25 cellular contexts compared by ENCODE assay signal in genomic region chr16:47861999-47862398, GRCh38.
"Had no signal": no experiment of that assay in that cellular context is flagged by ENCODE, and none has a peak within 500 bp of the region (broad histone marks: within the 10 kb centered on the region; RNA-seq: fewer than 3 reads in every experiment).

No MANE protein-coding gene starts in this region.

- ATAC-seq: esophagus mucosa; gastroesophageal sphincter; left ventricle myocardium superior; lower lobe of right lung; naive thymus-derived CD4-positive, alpha-beta T cell; right lobe of liver; stimulated activated naive CD8-positive, alpha-beta T cell treated with anti-CD3 and anti-CD28 coated beads, Interleukin-15, amount 100 ng/mL, for 72 hours; upper lobe of right lung had no signal

- DNase-seq: colonic mucosa; effector CD8-positive, alpha-beta T cell; endodermal cell; foreskin fibroblast; glutamatergic neuron; left ventricle myocardium superior; lower lobe of right lung; naive thymus-derived CD4-positive, alpha-beta T cell; nucleus accumbens; retina; right lobe of liver; small intestine; stimulated activated CD4-positive, alpha-beta T cell treated with anti-CD3 and anti-CD28 coated beads, Interleukin-15, amount 100 ng/mL, for 24 hours; stimulated activated CD4-positive, alpha-beta T cell treated with anti-CD3 and anti-CD28 coated beads, Interleukin-2, amount 100 ng/mL, for 48 hours; stimulated activated naive CD4-positive, alpha-beta T cell; stimulated activated naive CD8-positive, alpha-beta T cell treated with anti-CD3 and anti-CD28 coated beads, Interleukin-15, amount 100 ng/mL, for 72 hours; transverse colon; upper lobe of right lung; uterus had no signal

- H3K27me3 ChIP-seq: colonic mucosa, neural progenitor cell, right lobe of liver, suprapubic skin, transverse colon, upper lobe of right lung, uterus had no signal

- FAIRE-seq: keratinocyte, small intestine had no signal

- H3K36me3 ChIP-seq: colonic mucosa, gastroesophageal sphincter, lower lobe of right lung, neural progenitor cell, right lobe of liver, suprapubic skin, transverse colon, upper lobe of right lung, uterus had no signal

- H3K4me3 ChIP-seq: colonic mucosa, gastroesophageal sphincter, lower lobe of right lung, neural progenitor cell, right lobe of liver, suprapubic skin, transverse colon, upper lobe of right lung, uterus had no signal

- H3K4me1 ChIP-seq: colonic mucosa, gastroesophageal sphincter, right lobe of liver, transverse colon, uterus had no signal

- H3K9me3 ChIP-seq: colonic mucosa, gastroesophageal sphincter, lower lobe of right lung, right lobe of liver, suprapubic skin, transverse colon, upper lobe of right lung, uterus had no signal

- H3K27ac ChIP-seq: colonic mucosa, epithelial cell of prostate, gastroesophageal sphincter, lower lobe of right lung, neural progenitor cell, right lobe of liver, suprapubic skin, transverse colon, upper lobe of right lung, uterus had no signal

- H3K9ac ChIP-seq: neural progenitor cell had no signal

- H2AFZ ChIP-seq: neural progenitor cell had no signal

- H3K4me2 ChIP-seq: neural progenitor cell had no signal
